In the genomic region with DNA sequence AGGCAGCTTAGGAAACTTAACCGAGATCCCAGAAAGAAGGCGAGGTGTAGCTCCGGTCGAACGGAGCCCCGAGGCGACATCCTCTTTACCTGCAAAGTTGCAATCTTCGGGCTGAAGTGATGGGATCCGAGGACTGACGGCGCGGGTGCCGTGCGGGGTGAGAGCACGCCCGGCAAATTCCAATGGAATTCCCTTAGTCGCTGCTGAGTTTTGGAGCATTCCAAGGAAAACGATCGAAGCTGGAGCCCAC, we compare ENCODE assay signal across 9 cellular contexts.
DNase-seq lines count a peak whose midpoint lies in the region; ATAC-seq, FAIRE-seq and TF ChIP-seq lines count a peak whose summit lies in the region.
"Had no signal": no experiment of that assay in that cellular context is flagged by ENCODE, and none has a peak within 500 bp of the region (broad histone marks: within the 10 kb centered on the region; RNA-seq: fewer than 3 reads in every experiment).

No MANE protein-coding gene starts in this region.

- peak overlapping the region; percentile 85 for H3K9ac ChIP-seq in iPS-18a (ENCODE audit: low read length)

- no peak for ATAC-seq in GM21367 (IDR thresholded peaks at IDR 0.05; ENCODE audit: unreplicated experiment)

- H3K4me1 ChIP-seq in iPS-18a (ENCODE audit: control insufficient read depth, low read depth, low read length) = peaks cover 6% of the 10 kb centered on the region

- H3K9me3 ChIP-seq in iPS-18a (ENCODE audit: control insufficient read depth, low read depth, low read length) = no peaks in the 10 kb centered on the region

- DNase-seq in HFF-Myc (ENCODE audit: extremely low read depth, low read depth) = no peak
- no peak for DNase-seq in astrocyte of the spinal cord (ENCODE audit: low read depth, low spot score)
- no peak for DNase-seq in skeletal muscle cell (ENCODE audit: low read depth)
- DNase-seq in H54 (ENCODE audit: insufficient read length, low spot score) = no peak
- no peak for DNase-seq in T-helper 9 cell
- DNase-seq in NCI-H187 (lab: John Stamatoyannopoulos, UW) = no peak
- DNase-seq: stimulated activated naive CD8-positive, alpha-beta T cell treated with anti-CD3 and anti-CD28 coated beads, Interleukin-15, amount 100 ng/mL, for 72 hours had no signal

- in situ Hi-C loops in astrocyte of the spinal cord (cut with HindIII; ENCODE audit: low sequenced_read_pairs) = no loop called here

- no peak for FAIRE-seq in H54 (lab: Jason Lieb, UNC)

- H3K36me3 ChIP-seq in iPS-18a (ENCODE audit: control insufficient read depth, low read depth, low read length) = no peaks in the 10 kb centered on the region

- no peak for TF ChIP-seq POLR2A in H54 (IDR thresholded peaks at IDR 0.05; ENCODE audit: low read depth, low read length)

- H3K27ac ChIP-seq in iPS-18a (ENCODE audit: low read length) = no peak overlapping the region

- peak overlapping the region; percentile 64 for H3K4me3 ChIP-seq in HFF-Myc (replicated peaks; ENCODE audit: low read depth, low read length)
- H3K4me3 ChIP-seq in astrocyte of the spinal cord (ENCODE audit: low read depth, low read length) = peak overlapping the region; percentile 70
- peak overlapping the region; percentile 82 for H3K4me3 ChIP-seq in iPS-18a (ENCODE audit: low read length)
- H3K4me3 ChIP-seq in skeletal muscle cell (ENCODE audit: low read depth, low read length) = peak overlapping the region; percentile 65

- no peak for TF ChIP-seq CTCF in HFF-Myc (IDR thresholded peaks at IDR 0.05; ENCODE audit: low read depth, low read length, missing control alignments)
- no peak for TF ChIP-seq CTCF in astrocyte of the spinal cord (IDR thresholded peaks at IDR 0.05; ENCODE audit: low read depth, low read length)

- H3K27me3 ChIP-seq in iPS-18a (ENCODE audit: control insufficient read depth, insufficient read depth, low read length) = peaks cover 13% of the 10 kb centered on the region
